24 cellular contexts compared by ENCODE assay signal in the genomic region with DNA sequence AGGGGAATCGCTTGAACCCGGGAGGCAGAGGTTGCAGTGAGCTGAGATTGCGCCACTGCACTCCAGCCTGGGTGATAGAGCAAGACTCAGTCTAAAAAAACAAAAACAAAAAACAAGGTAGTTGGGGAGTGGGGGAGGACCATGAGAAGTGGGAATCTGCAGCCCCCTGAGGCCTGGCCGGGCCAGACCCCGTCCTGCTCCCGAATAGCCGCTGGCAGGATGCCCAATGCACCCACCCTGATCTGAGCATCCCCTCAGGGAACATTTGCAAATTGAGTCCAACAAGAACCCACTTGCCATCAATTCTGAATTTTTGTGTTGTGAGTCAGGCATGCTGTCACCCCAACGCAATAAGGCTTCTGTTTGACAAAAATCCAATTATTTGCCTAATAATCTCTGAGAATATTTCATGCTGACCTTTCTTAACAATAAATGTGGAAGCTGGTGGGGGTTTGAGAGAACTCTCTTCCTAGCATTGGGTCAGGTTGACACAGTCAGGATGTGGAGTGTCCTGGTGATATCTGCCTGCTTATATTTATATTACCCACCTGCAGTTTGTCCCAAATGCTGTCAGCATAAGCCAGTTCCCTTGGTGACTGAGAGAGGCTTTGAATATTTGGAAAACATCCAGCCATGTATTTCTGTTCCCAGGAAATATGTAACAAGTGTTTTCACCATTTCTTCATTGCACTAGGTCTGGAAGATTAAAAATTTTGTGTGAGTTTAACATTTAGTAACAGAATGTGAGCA. TPM values are rescaled to one million over a fixed set of nuclear protein-coding genes. Genes with fewer than 3 reads are reported as not detected.
DNase-seq lines count a peak whose midpoint lies in the region; ATAC-seq and TF ChIP-seq lines count a peak whose summit lies in the region.
"Had no signal": no experiment of that assay in that cellular context is flagged by ENCODE, and none has a peak within 500 bp of the region (broad histone marks: within the 10 kb centered on the region; RNA-seq: fewer than 3 reads in every experiment).

No MANE protein-coding gene starts in this region.

- no peak overlapping the region for H3K9ac ChIP-seq in GM23248

- in situ Hi-C loops in GM23248 (cut with MboI), result no loop called here

- H3K36me3 ChIP-seq in GM23248 (ENCODE audit: low read depth) (no peaks in the 10 kb centered on the region), lower lobe of right lung (no peaks in the 10 kb centered on the region)
- H3K36me3 ChIP-seq: ascending aorta, stomach, WERI-Rb-1 had no signal

- H3K4me3 ChIP-seq in GM23248 (no peak overlapping the region), cardiac fibroblast (replicated peaks in 1 of 2; ENCODE audit: low read depth in 2 of 2, low read length in 2 of 2) (no peak overlapping the region), lower lobe of right lung (no peak overlapping the region)
- H3K4me3 ChIP-seq: ascending aorta, coronary artery, stomach had no signal

- H3K27me3 ChIP-seq in GM23248 (replicated peaks; ENCODE audit: insufficient read depth), result peaks cover 23% of the 10 kb centered on the region
- H3K27me3 ChIP-seq in lower lobe of right lung (ENCODE audit: low read depth), result peaks cover 10% of the 10 kb centered on the region
- H3K27me3 ChIP-seq: ascending aorta had no signal

- WGBS in GM23248 (ENCODE audit: low coverage in 1 of 2, low lambda C conversion rate in 2 of 2, missing lambda C conversion rate in 2 of 2), 2 experiments, result 58 to 59% methylated on average over 8 of the region's 8 CpGs

- H4K20me1 ChIP-seq in GM23248 (ENCODE audit: insufficient read depth), result no peaks in the 10 kb centered on the region

- H3K9me3 ChIP-seq in GM23248 (ENCODE audit: low read depth) (no peaks in the 10 kb centered on the region), lower lobe of right lung (no peaks in the 10 kb centered on the region)
- H3K9me3 ChIP-seq: ascending aorta, stomach had no signal

- H2AFZ ChIP-seq in GM23248, result no peak overlapping the region

- ATAC-seq in lower lobe of right lung, result no peak
- ATAC-seq in HG02970 (IDR thresholded peaks at IDR 0.05; ENCODE audit: low FRiP score, unreplicated experiment), result no peak
- no peak for ATAC-seq in GM19463 (IDR thresholded peaks at IDR 0.05; ENCODE audit: unreplicated experiment)
- ATAC-seq: naive thymus-derived CD8-positive, alpha-beta T cell had no signal

- no peaks in the 10 kb centered on the region for H3F3A ChIP-seq in GM23248 (ENCODE audit: insufficient read depth)

- no peak overlapping the region for H3K4me2 ChIP-seq in GM23248 (ENCODE audit: unreplicated experiment)

- peak; percentile 11 for DNase-seq in COR-L47 (lab: John Stamatoyannopoulos, UW)
- DNase-seq in GM23248, result peak; percentile 12
- DNase-seq in cardiac fibroblast (ENCODE audit: low read depth in 2 of 2), result peak; percentile 7 to 11
- peak; percentile 26 for DNase-seq in lower lobe of right lung
- DNase-seq in H4 (ENCODE audit: low spot score), result no peak
- DNase-seq: activated CD4-positive, alpha-beta memory T cell treated with anti-CD3 and anti-CD28 coated beads for 36 hours; activated naive CD4-positive, alpha-beta T cell treated with Interleukin-2 at 50 U/mL for 16 hours; HCEC 1CT; hypothalamus; mesendoderm; NCI-H1694 treated with DMSO at 0.1 percent for 48 hours; NCI-H510A; small intestine; stimulated activated CD4-positive, alpha-beta T cell treated with anti-CD3 and anti-CD28 coated beads, Interleukin-4, amount 100 ng/mL, for 1 hour; stomach; T-helper 2 cell; WERI-Rb-1 had no signal

- H3K27ac ChIP-seq in GM23248 (no peak overlapping the region), lower lobe of right lung (no peak overlapping the region)
- H3K27ac ChIP-seq: ascending aorta, stomach, WERI-Rb-1 had no signal

- H3K4me1 ChIP-seq in GM23248 (ENCODE audit: insufficient read depth) (no peaks in the 10 kb centered on the region), lower lobe of right lung (no peaks in the 10 kb centered on the region)
- H3K4me1 ChIP-seq: ascending aorta had no signal

- no peak for TF ChIP-seq CTCF in cardiac fibroblast (IDR thresholded peaks at IDR 0.05; ENCODE audit: low read depth, low read length)
- no peak for TF ChIP-seq CTCF in lower lobe of right lung (IDR thresholded peaks at IDR 0.05)

- intact Hi-C loops in lower lobe of right lung (cut with DNase I), result no loop called here

- H3K79me2 ChIP-seq in GM23248 (ENCODE audit: insufficient read depth), result no peaks in the 10 kb centered on the region

- H3K9me2 ChIP-seq in GM23248 (ENCODE audit: insufficient read depth), result no peaks in the 10 kb centered on the region

RNA-seq across cellular contexts. Expression of gene FRMD1, which starts 28.4 kb away (rescaled TPM):
- total RNA-seq in GM23248 (2014; rRNA removed; shearing (Covaris generic)), result not detected in 2 replicates
- not detected in 2 replicates for polyA plus RNA-seq in GM23248 (2016; fragmentation: Nextera tagmentation; extraction: Ambion mirVana)
- not detected for total RNA-seq in lower lobe of right lung
- total RNA-seq in H4 (2014; rRNA removed; shearing (Covaris generic)), result not detected in 2 replicates
- total RNA-seq: activated CD4-positive, alpha-beta memory T cell treated with anti-CD3 and anti-CD28 coated beads for 36 hours; ascending aorta; naive thymus-derived CD8-positive, alpha-beta T cell; progenitor cell of endocrine pancreas had no signal
- polyA plus RNA-seq: keratinocyte; naive thymus-derived CD8-positive, alpha-beta T cell had no signal
